8 cellular contexts compared by ENCODE assay signal in genomic region chr17:35808962-35809854, GRCh38. TPM values are rescaled to one million over a fixed set of nuclear protein-coding genes. Genes with fewer than 3 reads are reported as not detected.
DNase-seq lines count a peak whose midpoint lies in the region; ATAC-seq and TF ChIP-seq lines count a peak whose summit lies in the region.

Gene TAF15, plus strand, starts transcription at chr17:35809484. Its CDS starts 86 bp downstream, at chr17:35809570.

- no peaks in the 10 kb centered on the region; the same call in 2 of the 3 replicates for H3K9me3 Mint-ChIP-seq in GM23338
- H3K9me3 Mint-ChIP-seq in naive thymus-derived CD8-positive, alpha-beta T cell: no peaks in the 10 kb centered on the region

- no peaks in the 10 kb centered on the region for H3K9me3 ChIP-seq in fibroblast of lung (ENCODE audit: control insufficient read depth, insufficient read depth, low read depth, low read length)

- H3K36me3 ChIP-seq in GM23338 (ENCODE audit: insufficient read depth): no peaks in the 10 kb centered on the region
- no peaks in the 10 kb centered on the region for H3K36me3 ChIP-seq in fibroblast of lung (ENCODE audit: control insufficient read depth, insufficient read depth, low read length)

- H3K4me3 ChIP-seq in GM23338 (peak within 1 kb of the TSS; percentile 97), fibroblast of lung (replicated peaks in 1 of 4; ENCODE audit: control extremely low read depth in 1 of 4, insufficient read depth in 1 of 4, low read depth in 3 of 4, low read length in 4 of 4) (peak within 1 kb of the TSS; percentile 76 to 100 (median 88))

- DNase-seq in EH (ENCODE audit: low read depth) (peak; percentile 99), GM23338 (ENCODE audit: low spot score) (peak; percentile 98), LHCN-M2 (ENCODE audit: low read depth) (peak; percentile 99), RPMI7951 (ENCODE audit: low read depth) (peak; percentile 98), fibroblast of lung (ENCODE audit: low read depth in 2 of 2) (peak; percentile 99 to 100)
- DNase-seq in activated T-helper 1 cell treated with anti-CD3 and anti-CD28 coated beads, Interleukin-2, amount 50 U/mL, for 16 hours (ENCODE audit: low read depth in 1 of 2, low spot score in 1 of 2): peak; percentile 87 to 91
- DNase-seq in naive thymus-derived CD8-positive, alpha-beta T cell: peak; percentile 92 to 98 (median 96)
- DNase-seq in stimulated activated naive CD4-positive, alpha-beta T cell (lab: John Stamatoyannopoulos, UW): peak; percentile 91 to 96 (median 95)

- no peaks in the 10 kb centered on the region for H3K9me2 ChIP-seq in GM23338 (ENCODE audit: insufficient read depth)

- POLR2A ChIA-PET in naive thymus-derived CD8-positive, alpha-beta T cell (lab: Charles Lee): interaction anchor here (0.9 to 5.8 kb wide), 22 partner anchors 9 to 848 kb away, joined by 3 to 165 read pairs (median 4); partner anchors contain the start of genes CCT6B, MMP28, PEX12 and RAD51D

- H3K27me3 ChIP-seq in GM23338 (ENCODE audit: insufficient read depth) (no peaks in the 10 kb centered on the region), fibroblast of lung (ENCODE audit: control insufficient read depth, insufficient read depth, low read length) (no peaks in the 10 kb centered on the region)

- H3K4me1 ChIP-seq in GM23338 (ENCODE audit: insufficient read depth) (peaks cover 21% of the 10 kb centered on the region), fibroblast of lung (ENCODE audit: control insufficient read depth, extremely low read depth, insufficient read depth, low read length) (peaks cover 15% of the 10 kb centered on the region)

- peaks cover 32% of the 10 kb centered on the region for H3K36me3 Mint-ChIP-seq in GM23338 (ENCODE audit: low read depth)
- H3K36me3 Mint-ChIP-seq in naive thymus-derived CD8-positive, alpha-beta T cell: peaks cover 0 to 21% (median 0%) of the 10 kb centered on the region in 3 donors

- H3K27ac Mint-ChIP-seq in GM23338: peak within 1 kb of the TSS; percentile 100
- H3K27ac Mint-ChIP-seq in naive thymus-derived CD8-positive, alpha-beta T cell: peak within 1 kb of the TSS; percentile 92 to 100 (median 98)

- H3K79me2 ChIP-seq in GM23338 (replicated peaks; ENCODE audit: insufficient read depth) (peaks cover 48% of the 10 kb centered on the region), fibroblast of lung (ENCODE audit: control insufficient read depth, insufficient read depth, low read length) (peaks cover 49% of the 10 kb centered on the region)

- peak; percentile 91 for ATAC-seq in GM23338
- ATAC-seq in naive thymus-derived CD8-positive, alpha-beta T cell: peak; percentile 90 to 92

- H2AFZ ChIP-seq in GM23338 (peak within 1 kb of the TSS; percentile 1), fibroblast of lung (ENCODE audit: low read length) (peak within 1 kb of the TSS; percentile 80)

- H3K4me3 Mint-ChIP-seq in GM23338: peak within 1 kb of the TSS; percentile 95
- peak within 1 kb of the TSS; percentile 92 to 99 (median 96) for H3K4me3 Mint-ChIP-seq in naive thymus-derived CD8-positive, alpha-beta T cell

- H3K27me3 Mint-ChIP-seq in GM23338 (ENCODE audit: insufficient read depth, low read depth, poor library complexity): peaks cover 9% of the 10 kb centered on the region
- no peaks in the 10 kb centered on the region for H3K27me3 Mint-ChIP-seq in naive thymus-derived CD8-positive, alpha-beta T cell

- H3K4me2 ChIP-seq in GM23338 (peak within 1 kb of the TSS; percentile 92), fibroblast of lung (ENCODE audit: extremely low read depth, insufficient read depth, low read length) (peak within 1 kb of the TSS; percentile 92)

- H3F3A ChIP-seq in GM23338 (replicated peaks; ENCODE audit: low read depth): no peaks in the 10 kb centered on the region

- H3K9ac ChIP-seq in fibroblast of lung (ENCODE audit: insufficient read depth, low read length): peak within 1 kb of the TSS; percentile 99

- peaks cover 27% of the 10 kb centered on the region for H3K4me1 Mint-ChIP-seq in GM23338
- peaks cover 35 to 73% (median 62%) of the 10 kb centered on the region in 4 donors for H3K4me1 Mint-ChIP-seq in naive thymus-derived CD8-positive, alpha-beta T cell

- H3K27ac ChIP-seq in GM23338 (ENCODE audit: low read depth) (peak within 1 kb of the TSS; percentile 89), fibroblast of lung (ENCODE audit: insufficient read depth, low read length) (peak within 1 kb of the TSS; percentile 85)

- TF ChIP-seq CTCF in GM23338 (conservative IDR thresholded peaks at IDR 0.05; ENCODE audit: low read depth in 2 of 2) (peak; percentile 66 to 68), fibroblast of lung (conservative IDR thresholded peaks at IDR 0.05 in 1 of 2, IDR thresholded peaks at IDR 0.05 in 1 of 2; ENCODE audit: low read depth in 1 of 2, low read length in 2 of 2) (peak; percentile 71 to 88)

- H4K20me1 ChIP-seq in GM23338 (replicated peaks; ENCODE audit: insufficient read depth) (peaks cover 35% of the 10 kb centered on the region), fibroblast of lung (ENCODE audit: control insufficient read depth, extremely low read depth, insufficient read depth, low read length) (no peaks in the 10 kb centered on the region)

TF ChIP-seq in GM23338, 12 proteins besides CTCF, POLR2A, EP300 and RAD21 (continues in another document):
- TF ChIP-seq, protein P1, sequence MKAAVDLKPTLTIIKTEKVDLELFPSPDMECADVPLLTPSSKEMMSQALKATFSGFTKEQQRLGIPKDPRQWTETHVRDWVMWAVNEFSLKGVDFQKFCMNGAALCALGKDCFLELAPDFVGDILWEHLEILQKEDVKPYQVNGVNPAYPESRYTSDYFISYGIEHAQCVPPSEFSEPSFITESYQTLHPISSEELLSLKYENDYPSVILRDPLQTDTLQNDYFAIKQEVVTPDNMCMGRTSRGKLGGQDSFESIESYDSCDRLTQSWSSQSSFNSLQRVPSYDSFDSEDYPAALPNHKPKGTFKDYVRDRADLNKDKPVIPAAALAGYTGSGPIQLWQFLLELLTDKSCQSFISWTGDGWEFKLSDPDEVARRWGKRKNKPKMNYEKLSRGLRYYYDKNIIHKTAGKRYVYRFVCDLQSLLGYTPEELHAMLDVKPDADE (IDR thresholded peaks at IDR 0.05): peak; percentile 40; the same call in 1 of the 2 replicates
- peak; percentile 97 for TF ChIP-seq POLR2AphosphoS5 (IDR thresholded peaks at IDR 0.05; ENCODE audit: low read depth)
- no peak for TF ChIP-seq ZNF331 (CRISPR knock-in tag; IDR thresholded peaks at IDR 0.05; ENCODE audit: low read depth)
- TF ChIP-seq JUNB (IDR thresholded peaks at IDR 0.05; ENCODE audit: unreplicated experiment): no peak
- TF ChIP-seq REST (IDR thresholded peaks at IDR 0.05; ENCODE audit: unreplicated experiment): no peak
- TF ChIP-seq EZH2phosphoT487 (IDR thresholded peaks at IDR 0.05; ENCODE audit: unreplicated experiment): no peak
- TF ChIP-seq EZH2 (IDR thresholded peaks at IDR 0.05; ENCODE audit: low read depth, unreplicated experiment): no peak
- no peak for TF ChIP-seq NANOG (IDR thresholded peaks at IDR 0.05; ENCODE audit: borderline replicate concordance)
- no peak for TF ChIP-seq ZNF114 (CRISPR knock-in tag; IDR thresholded peaks at IDR 0.05)
- TF ChIP-seq CREB1 (CRISPR knock-in tag; IDR thresholded peaks at IDR 0.05; ENCODE audit: low read depth): peak; percentile 40

RNA-seq across cellular contexts. Expression of gene TAF15, which starts in this region (rescaled TPM):
- 109 and 148 TPM in 2 replicates for total RNA-seq in GM23338 (2014; rRNA removed; shearing (Covaris generic))
- polyA plus RNA-seq in GM23338 (2016; fragmentation: Nextera tagmentation; extraction: Ambion mirVana) (28.2 and 33.8 TPM in 2 replicates), fibroblast of lung (22.9 and 30.5 TPM in 2 replicates)
- total RNA-seq in LHCN-M2 (2014; rRNA removed) (25.9 and 42.4 TPM in 2 replicates), fibroblast of lung (57.8 and 84.1 TPM in 2 replicates)
- polyA plus RNA-seq in LHCN-M2 (2012): 173 TPM
- total RNA-seq in RPMI7951 (2014; rRNA removed; shearing (Covaris generic)): 14.0 and 15.3 TPM in 2 replicates
- 144 and 199 TPM in 2 replicates for polyA plus RNA-seq in fibroblast of lung (2012)
- 37.2 and 39.4 TPM in 2 replicates for polyA minus RNA-seq in fibroblast of lung (ENCODE audit: low replicate concordance)
- 100 to 1,000 TPM; 271 TPM for total RNA-seq in naive thymus-derived CD8-positive, alpha-beta T cell
- polyA plus RNA-seq in naive thymus-derived CD8-positive, alpha-beta T cell: 10 to 100 TPM; 15.0 to 20.2 (median 19.9) TPM

Comparison
In these comparisons a context has a peak if more than half of its experiments do, and no peak if none do; other contexts are left out.
1. Peak in every context shown above with its lines: DNase-seq, ATAC-seq, H3K4me3 ChIP-seq and H3K27ac ChIP-seq.